In genomic region chr6:5995705-5996686, GRCh38 we compare ENCODE assay signal across 8 cellular contexts. TPM values are rescaled to one million over a fixed set of nuclear protein-coding genes. Genes with fewer than 3 reads are reported as not detected.
DNase-seq lines count a peak whose midpoint lies in the region; FAIRE-seq and TF ChIP-seq lines count a peak whose summit lies in the region.

No MANE protein-coding gene starts in this region.

- H3K27me3 Mint-ChIP-seq in neural progenitor cell (ENCODE audit: insufficient read depth, low read depth): peaks cover 78% of the 10 kb centered on the region

- H3K4me3 Mint-ChIP-seq in neural progenitor cell: peak overlapping the region; percentile 91

- H3K4me1 Mint-ChIP-seq in neural progenitor cell: peaks cover 37% of the 10 kb centered on the region

- peaks cover 6% of the 10 kb centered on the region for H3K36me3 Mint-ChIP-seq in neural progenitor cell

- H3K9me3 ChIP-seq in neural progenitor cell (ENCODE audit: low read depth): no peaks in the 10 kb centered on the region

- H3K9me3 Mint-ChIP-seq in neural progenitor cell: peaks cover 13% of the 10 kb centered on the region

- H3K9ac ChIP-seq in KMS-11 (peak overlapping the region; percentile 66; the same call in 1 of the 2 replicates), neural progenitor cell (no peak overlapping the region)

- TF ChIP-seq CTCF in KMS-11 (conservative IDR thresholded peaks at IDR 0.05; ENCODE audit: low read depth, low read length) (no peak), WI38 (IDR thresholded peaks at IDR 0.05; ENCODE audit: low read depth, low read length) (peak; percentile 2; the same call in 1 of the 2 replicates), neural progenitor cell (IDR thresholded peaks at IDR 0.05) (peak; percentile 53)

- peak; percentile 81 for DNase-seq in COLO829 (ENCODE audit: low spot score)
- DNase-seq in fibroblast of the conjunctiva (ENCODE audit: low read depth): peak; percentile 21
- peak; percentile 91 for DNase-seq in neural progenitor cell (ENCODE audit: low spot score)
- no peak for DNase-seq in NOMO-1 treated with DMSO at 0.1 percent for 48 hours (lab: John Stamatoyannopoulos, UW; ENCODE audit: unreplicated experiment)
- DNase-seq in central memory CD4-positive, alpha-beta T cell: no peak
- DNase-seq in GM12892 (ENCODE audit: insufficient read length): no peak

- peaks cover 42% of the 10 kb centered on the region for H3F3A ChIP-seq in neural progenitor cell (ENCODE audit: low read depth)

- H3K4me3 ChIP-seq in KMS-11 (IDR thresholded peaks at IDR 0.05; ENCODE audit: insufficient read depth, low read depth, low read length) (no peak overlapping the region), WI38 (ENCODE audit: low read depth, low read length) (peak overlapping the region; percentile 72), neural progenitor cell (peak overlapping the region; percentile 62)

- H3K27ac ChIP-seq in KMS-11 (no peak overlapping the region), neural progenitor cell (no peak overlapping the region)

- H3K4me1 ChIP-seq in KMS-11 (ENCODE audit: low read depth, poor library complexity, severe bottlenecking) (peaks cover 8% of the 10 kb centered on the region), neural progenitor cell (peaks cover 41% of the 10 kb centered on the region)

- H3K27me3 ChIP-seq in KMS-11 (ENCODE audit: insufficient read depth, low read depth) (no peaks in the 10 kb centered on the region; the same call in 1 of the 2 replicates), neural progenitor cell (peaks cover 100% of the 10 kb centered on the region)

- peak overlapping the region; percentile 91 for H3K4me2 ChIP-seq in KMS-11
- peak overlapping the region; percentile 99 for H3K4me2 ChIP-seq in neural progenitor cell

- no peaks in the 10 kb centered on the region for H4K20me1 ChIP-seq in KMS-11 (ENCODE audit: insufficient read depth)
- H4K20me1 ChIP-seq in neural progenitor cell (ENCODE audit: low read depth): peaks cover 48% of the 10 kb centered on the region

- H3K36me3 ChIP-seq in KMS-11 (ENCODE audit: insufficient read depth) (no peaks in the 10 kb centered on the region), neural progenitor cell (no peaks in the 10 kb centered on the region)

- no peak overlapping the region for H3K27ac Mint-ChIP-seq in neural progenitor cell

- H3K79me2 ChIP-seq in KMS-11 (ENCODE audit: insufficient read depth, low read depth) (no peaks in the 10 kb centered on the region), neural progenitor cell (ENCODE audit: low read depth) (no peaks in the 10 kb centered on the region)

- no peak for FAIRE-seq in GM12892 (lab: Jason Lieb, UNC)

- TF ChIP-seq POLR2A in GM12892 (IDR thresholded peaks at IDR 0.05; ENCODE audit: low read depth, low read length): no peak

- H2AFZ ChIP-seq in KMS-11 (ENCODE audit: low read depth) (peak overlapping the region; percentile 78), neural progenitor cell (replicated peaks) (peak overlapping the region; percentile 56)

RNA-seq across cellular contexts. Expression of gene NRN1, which starts 10.7 kb away (rescaled TPM):
- 0.74 and 1.3 TPM in 2 replicates for total RNA-seq in neural progenitor cell (ENCODE audit: low replicate concordance)
- polyA plus RNA-seq in GM12892 (2012; ENCODE audit: missing spikeins): 5.2 TPM

Comparison
In these comparisons a context has a peak if more than half of its experiments do, and no peak if none do; other contexts are left out.
1. DNase-seq: peak in COLO829 (single experiment), fibroblast of the conjunctiva (single experiment) and neural progenitor cell (single experiment); none in NOMO-1 treated with DMSO at 0.1 percent for 48 hours (single experiment), central memory CD4-positive, alpha-beta T cell (single experiment) and GM12892 (single experiment).